11 cellular contexts compared by ENCODE assay signal in the genomic region with DNA sequence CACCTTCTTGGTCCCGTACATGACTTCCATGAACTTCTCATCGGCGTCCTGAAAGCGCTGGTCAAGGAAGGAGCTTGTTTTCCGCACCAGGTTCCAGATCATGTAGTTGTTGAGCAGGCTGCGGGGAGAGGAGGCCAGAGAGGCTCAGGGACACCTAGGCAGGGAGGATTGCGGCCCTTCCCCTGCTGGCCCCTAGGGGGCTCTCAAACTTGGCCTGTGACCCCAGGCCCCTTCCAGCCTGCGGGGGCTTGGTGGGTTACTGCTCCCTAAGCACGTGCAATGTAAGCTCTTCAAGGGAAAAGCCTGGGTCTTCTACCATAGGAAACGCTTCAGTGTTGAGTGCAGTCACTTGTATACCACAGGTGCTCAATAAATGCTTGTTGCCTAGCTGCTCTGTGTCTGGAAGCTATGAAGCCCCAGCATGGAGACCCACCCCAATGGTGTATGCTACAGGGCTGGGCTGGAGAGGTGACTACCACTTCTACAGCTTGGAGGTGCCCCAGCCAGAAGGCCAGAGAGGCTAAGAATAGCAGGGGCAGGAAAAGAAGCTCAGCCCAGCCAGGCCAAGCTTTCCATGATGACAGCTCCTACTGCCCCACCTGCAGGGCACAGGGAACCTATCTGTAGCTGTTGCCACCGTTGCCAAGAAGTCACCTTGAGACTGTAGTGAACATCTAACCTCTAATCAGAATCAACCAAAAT. TPM values are rescaled to one million over a fixed set of nuclear protein-coding genes. Genes with fewer than 3 reads are reported as not detected.
DNase-seq lines count a peak whose midpoint lies in the region; ATAC-seq and TF ChIP-seq lines count a peak whose summit lies in the region.
"Had no signal": no experiment of that assay in that cellular context is flagged by ENCODE, and none has a peak within 500 bp of the region (broad histone marks: within the 10 kb centered on the region; RNA-seq: fewer than 3 reads in every experiment).

No MANE protein-coding gene starts in this region.

- H3K4me3 ChIP-seq in AG04449 (ENCODE audit: low read depth, low read length) = no peak overlapping the region
- no peak overlapping the region for H3K4me3 ChIP-seq in GM06990 (replicated peaks; ENCODE audit: low read depth, low read length)
- H3K4me3 ChIP-seq in right cardiac atrium (ENCODE audit: low read length) = no peak overlapping the region

- CTCF ChIA-PET in AG04449 (lab: Yijun Ruan, JAX) = interaction anchor here (1.0 to 19.1 kb wide), 7 partner anchors 11 to 125 kb away, joined by 3 to 191 read pairs (median 5); no protein-coding TSS in a partner anchor

- H3K4me1 Mint-ChIP-seq in T-helper 17 cell = no peaks in the 10 kb centered on the region
- H3K4me1 Mint-ChIP-seq: stimulated activated effector memory CD8-positive, alpha-beta T cell treated with anti-CD3 and anti-CD28 coated beads, Interleukin-12 subunit alpha, Interleukin-12 subunit beta, amount 100 ng/mL, for 72 hours had no signal

- no peak for ATAC-seq in T-helper 17 cell
- ATAC-seq in right cardiac atrium = no peak
- ATAC-seq in HG02588 (IDR thresholded peaks at IDR 0.05; ENCODE audit: unreplicated experiment) = no peak
- ATAC-seq: stimulated activated effector memory CD8-positive, alpha-beta T cell treated with anti-CD3 and anti-CD28 coated beads, Interleukin-12 subunit alpha, Interleukin-12 subunit beta, amount 100 ng/mL, for 72 hours had no signal

- DNase-seq in AG04449 (ENCODE audit: low read depth, low spot score) (no peak), GM06990 (ENCODE audit: extremely low read depth, insufficient read length) (no peak), T-helper 17 cell (no peak), right cardiac atrium (peak in 2 of 3 donors; percentile 39 to 43), hepatic stellate cell (ENCODE audit: low spot score) (no peak), NCI-H446 (lab: John Stamatoyannopoulos, UW) (no peak), midbrain (lab: John Stamatoyannopoulos, UW) (no peak)
- DNase-seq: caudate nucleus, DMS79 had no signal

- H3K27ac ChIP-seq in right cardiac atrium (ENCODE audit: low read length) = no peak overlapping the region

- H3K36me3 Mint-ChIP-seq in T-helper 17 cell (ENCODE audit: low read depth) = peaks cover 7% of the 10 kb centered on the region

- H3K9me3 ChIP-seq in T-helper 17 cell (ENCODE audit: control insufficient read depth, low read length, poor library complexity, severe bottlenecking) = no peaks in the 10 kb centered on the region
- H3K9me3 ChIP-seq in right cardiac atrium (ENCODE audit: control insufficient read depth, low read length) = no peaks in the 10 kb centered on the region

- H3K36me3 ChIP-seq in GM06990 (ENCODE audit: control insufficient read depth, insufficient read depth, low read length) = peaks cover 8% of the 10 kb centered on the region

- intact Hi-C loops in right cardiac atrium (cut with DNase I) = loop anchor here in 1 of 4 donors (10.0 kb wide), 1 partner anchor 410 kb away; no protein-coding TSS in a partner anchor

- peak overlapping the region; percentile 31 for H3K4me3 Mint-ChIP-seq in T-helper 17 cell
- H3K4me3 Mint-ChIP-seq: stimulated activated effector memory CD8-positive, alpha-beta T cell treated with anti-CD3 and anti-CD28 coated beads, Interleukin-12 subunit alpha, Interleukin-12 subunit beta, amount 100 ng/mL, for 72 hours had no signal

- TF ChIP-seq CTCF in AG04449 (IDR thresholded peaks at IDR 0.05; ENCODE audit: insufficient read depth, low read length, missing control alignments) (peak; percentile 28), GM06990 (IDR thresholded peaks at IDR 0.05; ENCODE audit: insufficient read depth, low read length, poor library complexity, severe bottlenecking) (peak; percentile 49)

- H3K27me3 ChIP-seq in GM06990 (replicated peaks; ENCODE audit: control insufficient read depth, insufficient read depth, low read length) (no peaks in the 10 kb centered on the region), right cardiac atrium (ENCODE audit: control insufficient read depth, insufficient read depth) (no peaks in the 10 kb centered on the region)

- H3K27me3 Mint-ChIP-seq in T-helper 17 cell = no peaks in the 10 kb centered on the region

- POLR2A ChIA-PET in AG04449 (lab: Yijun Ruan, JAX) = no interaction called here

- no peak overlapping the region for H3K27ac Mint-ChIP-seq in T-helper 17 cell

- WGBS in right cardiac atrium = 93% methylated on average over 11 of the region's 11 CpGs

- H3K4me1 ChIP-seq in right cardiac atrium (ENCODE audit: control insufficient read depth, insufficient read depth, low read length) = no peaks in the 10 kb centered on the region

RNA-seq across cellular contexts. Expression of gene ECE1, which starts 45.1 kb away (rescaled TPM):
- total RNA-seq in T-helper 17 cell (100 to 1,000 TPM; 116 to 117 TPM), right cardiac atrium (100 to 1,000 TPM in 3 of 4 donors, 10 to 100 TPM in 1; 99.1 to 158 (median 114) TPM)
- polyA plus RNA-seq in right cardiac atrium = 76.2 TPM

Comparison
In these comparisons a context has a peak if more than half of its experiments do, and no peak if none do; other contexts are left out.
1. DNase-seq: peak in right cardiac atrium (2 of 3); none in AG04449 (single experiment), GM06990 (single experiment), T-helper 17 cell (0 of 3), hepatic stellate cell (single experiment), NCI-H446 (0 of 2) and midbrain (single experiment).